30 cellular contexts compared by ENCODE assay signal in genomic region chr7:11109659-11110058, GRCh38.
"Had no signal": no experiment of that assay in that cellular context is flagged by ENCODE, and none has a peak within 500 bp of the region (broad histone marks: within the 10 kb centered on the region; RNA-seq: fewer than 3 reads in every experiment).

No MANE protein-coding gene starts in this region.

- FAIRE-seq: endothelial cell of umbilical vein had no signal

- H3K36me3 ChIP-seq: ascending aorta, breast epithelium had no signal

- H3K27me3 ChIP-seq: ascending aorta, breast epithelium, cardiac muscle cell, esophagus squamous epithelium, gastroesophageal sphincter, heart right ventricle had no signal

- H3K27ac ChIP-seq: ascending aorta, breast epithelium, cardiac muscle cell, epithelial cell of prostate, esophagus squamous epithelium, gastroesophageal sphincter, heart right ventricle, WERI-Rb-1 had no signal

- H3K4me1 ChIP-seq: ascending aorta, breast epithelium, esophagus squamous epithelium, gastroesophageal sphincter, heart right ventricle had no signal

- H3K9me3 ChIP-seq: ascending aorta, breast epithelium, esophagus squamous epithelium, gastroesophageal sphincter, heart right ventricle had no signal

- DNase-seq: activated B cell treated with CpG ODN at 0.5 μM for 24 hours; activated CD4-positive, alpha-beta T cell treated with anti-CD3 and anti-CD28 coated beads for 48 hours; activated CD4-positive, alpha-beta T cell treated with anti-CD3 and anti-CD28 coated beads, Interleukin-2, amount 50 U/mL, for 1 hour; activated CD4-positive, alpha-beta T cell treated with anti-CD3 and anti-CD28 coated beads, Interleukin-2, amount 50 U/mL, for 48 hours; activated CD8-positive, alpha-beta memory T cell treated with anti-CD3 and anti-CD28 coated beads for 24 hours; activated CD8-positive, alpha-beta T cell treated with anti-CD3 and anti-CD28 coated beads for 36 hours; activated effector memory CD4-positive, alpha-beta T cell treated with anti-CD3 and anti-CD28 coated beads, Interleukin-2, amount 50 U/mL, for 16 hours; activated naive CD4-positive, alpha-beta T cell treated with anti-CD3 and anti-CD28 coated beads for 36 hours; activated naive CD8-positive, alpha-beta T cell treated with anti-CD3 and anti-CD28 coated beads, Interleukin-2, amount 10 ng/mL, durations not matched to agents 7 days and 5 days; activated T-cell treated with anti-CD3 and anti-CD28 coated beads, Interleukin-2, amount 50 U/mL, for 4 hours; central memory CD4-positive, alpha-beta T cell; cortex of kidney; dermis blood vessel endothelial cell; effector CD4-positive, alpha-beta T cell; effector memory CD8-positive, alpha-beta T cell; esophagus squamous epithelium; foreskin melanocyte; heart right ventricle; T-helper 1 cell; T-helper 17 cell; T1000; WERI-Rb-1 had no signal

- ATAC-seq: activated CD4-positive, CD25-positive, alpha-beta regulatory T cell treated with anti-CD3 and anti-CD28 coated beads, Interleukin-2, amount 50 U/mL, for 24 hours; activated CD8-positive, alpha-beta T cell treated with anti-CD3 and anti-CD28 coated beads for 36 hours; activated T-cell treated with anti-CD3 and anti-CD28 coated beads, Interleukin-2, amount 50 U/mL, for 4 hours; activated T-helper 17 cell treated with anti-CD3 and anti-CD28 coated beads, Interleukin-2, amount 50 U/mL, for 72 hours; effector memory CD8-positive, alpha-beta T cell; gastroesophageal sphincter; heart right ventricle; T-helper 17 cell had no signal

- H3K4me3 ChIP-seq: ascending aorta, breast epithelium, cardiac muscle cell, esophagus squamous epithelium, gastroesophageal sphincter, heart right ventricle had no signal
